In the genomic region with DNA sequence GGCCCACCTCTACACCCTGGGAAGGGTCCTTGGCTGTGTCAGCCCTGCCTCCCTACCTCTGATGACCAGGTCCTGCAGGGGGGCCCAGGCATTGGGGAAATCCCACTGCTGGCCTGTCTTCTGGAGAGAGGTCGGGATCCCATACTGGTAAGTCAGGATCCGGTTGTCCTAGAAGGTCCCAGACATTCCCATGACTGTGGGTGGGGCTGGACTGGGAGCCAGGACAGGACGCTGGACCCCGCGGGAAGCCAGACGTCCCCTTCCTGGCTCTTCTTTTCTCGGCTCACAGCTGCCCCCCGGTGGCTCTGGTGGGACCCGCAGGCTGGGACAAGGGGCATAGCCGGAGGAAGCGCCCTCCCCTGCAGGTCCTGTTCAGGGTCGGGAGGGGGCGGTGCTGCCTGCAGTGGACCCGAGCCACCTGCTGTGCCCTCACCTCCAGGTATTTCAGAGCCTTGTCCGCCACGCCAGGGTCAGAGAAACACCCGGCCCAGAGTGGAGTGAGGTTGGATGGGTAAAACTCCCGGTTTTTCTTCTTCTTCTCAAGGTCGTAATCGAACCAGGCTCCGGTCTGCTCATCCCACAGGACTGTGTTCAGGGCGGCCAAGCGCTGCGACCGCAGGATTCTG, we compare ENCODE assay signal across 7 cellular contexts. TPM values are rescaled to one million over a fixed set of nuclear protein-coding genes. Genes with fewer than 3 reads are reported as not detected.
A peak's percentile ranks its signal among the peaks of the same experiment; 100 is the strongest.
DNase-seq lines count a peak whose midpoint lies in the region; ATAC-seq lines count a peak whose summit lies in the region.

No MANE protein-coding gene starts in this region.

- no peaks in the 10 kb centered on the region for H3K27me3 Mint-ChIP-seq in activated CD4-positive, alpha-beta T cell treated with anti-CD3 and anti-CD28 coated beads, Interleukin-2, amount 10 ng/mL, durations not matched to agents 7 days and 5 days

- DNase-seq in NCI-H526 treated with DMSO at 0.1 percent for 48 hours (lab: John Stamatoyannopoulos, UW) = peak; percentile 92
- peak; percentile 91 for DNase-seq in activated CD4-positive, alpha-beta T cell treated with anti-CD3 and anti-CD28 coated beads, Interleukin-2, amount 10 ng/mL, durations not matched to agents 7 days and 5 days
- DNase-seq in left lobe of liver (ENCODE audit: low spot score) = peak; percentile 87
- peak; percentile 94 to 95 for DNase-seq in stimulated activated CD4-positive, alpha-beta T cell treated with anti-CD3 and anti-CD28 coated beads, Interleukin-2, amount 100 ng/mL, for 48 hours

- H3K27ac ChIP-seq in cingulate gyrus (ENCODE audit: low read depth, low read length) = peak overlapping the region; percentile 70

- no peak overlapping the region for H3K4me3 Mint-ChIP-seq in activated CD4-positive, alpha-beta T cell treated with anti-CD3 and anti-CD28 coated beads, Interleukin-2, amount 10 ng/mL, durations not matched to agents 7 days and 5 days

- H3K9me3 Mint-ChIP-seq in activated CD4-positive, alpha-beta T cell treated with anti-CD3 and anti-CD28 coated beads, Interleukin-2, amount 10 ng/mL, durations not matched to agents 7 days and 5 days = no peaks in the 10 kb centered on the region

- CTCF ChIA-PET in activated CD4-positive, alpha-beta T cell treated with anti-CD3 and anti-CD28 coated beads, Interleukin-2, amount 10 ng/mL, durations not matched to agents 7 days and 5 days (lab: Charles Lee) = interaction anchor here (0.8 to 4.1 kb wide), 17 partner anchors 9 to 271 kb away, joined by 3 to 24 read pairs (median 4); no protein-coding TSS in a partner anchor

- no peaks in the 10 kb centered on the region for H3K4me1 Mint-ChIP-seq in activated CD4-positive, alpha-beta T cell treated with anti-CD3 and anti-CD28 coated beads, Interleukin-2, amount 10 ng/mL, durations not matched to agents 7 days and 5 days

- H3K27ac Mint-ChIP-seq in activated CD4-positive, alpha-beta T cell treated with anti-CD3 and anti-CD28 coated beads, Interleukin-2, amount 10 ng/mL, durations not matched to agents 7 days and 5 days = no peak overlapping the region

- H3K36me3 Mint-ChIP-seq in activated CD4-positive, alpha-beta T cell treated with anti-CD3 and anti-CD28 coated beads, Interleukin-2, amount 10 ng/mL, durations not matched to agents 7 days and 5 days (ENCODE audit: low read depth) = no peaks in the 10 kb centered on the region

- ATAC-seq in GM18498 (IDR thresholded peaks at IDR 0.05; ENCODE audit: unreplicated experiment) = peak; percentile 81
- ATAC-seq in HG03432 (IDR thresholded peaks at IDR 0.05; ENCODE audit: unreplicated experiment) = peak; percentile 82
- peak; percentile 96 for ATAC-seq in left lobe of liver

- POLR2A ChIA-PET in activated CD4-positive, alpha-beta T cell treated with anti-CD3 and anti-CD28 coated beads, Interleukin-2, amount 10 ng/mL, durations not matched to agents 7 days and 5 days (lab: Charles Lee) = no interaction called here

RNA-seq across cellular contexts. Expression of gene TREH, which starts 20.0 kb away (rescaled TPM):
- not detected for total RNA-seq in activated CD4-positive, alpha-beta T cell treated with anti-CD3 and anti-CD28 coated beads, Interleukin-2, amount 10 ng/mL, durations not matched to agents 7 days and 5 days
- total RNA-seq in left lobe of liver = 3.4 TPM

RNA-seq across cellular contexts. Expression of gene PHLDB1, which starts 52.0 kb away (rescaled TPM):
- under 1 TPM; 0.06 to 0.12 TPM for total RNA-seq in activated CD4-positive, alpha-beta T cell treated with anti-CD3 and anti-CD28 coated beads, Interleukin-2, amount 10 ng/mL, durations not matched to agents 7 days and 5 days
- total RNA-seq in left lobe of liver = 7.5 TPM

Comparison
In these comparisons a context has a peak if more than half of its experiments do, and no peak if none do; other contexts are left out.
1. Peak in every context shown above with its lines: DNase-seq, ATAC-seq and H3K27ac ChIP-seq.